ENCODE assay signal across 9 cellular contexts in the genomic region with DNA sequence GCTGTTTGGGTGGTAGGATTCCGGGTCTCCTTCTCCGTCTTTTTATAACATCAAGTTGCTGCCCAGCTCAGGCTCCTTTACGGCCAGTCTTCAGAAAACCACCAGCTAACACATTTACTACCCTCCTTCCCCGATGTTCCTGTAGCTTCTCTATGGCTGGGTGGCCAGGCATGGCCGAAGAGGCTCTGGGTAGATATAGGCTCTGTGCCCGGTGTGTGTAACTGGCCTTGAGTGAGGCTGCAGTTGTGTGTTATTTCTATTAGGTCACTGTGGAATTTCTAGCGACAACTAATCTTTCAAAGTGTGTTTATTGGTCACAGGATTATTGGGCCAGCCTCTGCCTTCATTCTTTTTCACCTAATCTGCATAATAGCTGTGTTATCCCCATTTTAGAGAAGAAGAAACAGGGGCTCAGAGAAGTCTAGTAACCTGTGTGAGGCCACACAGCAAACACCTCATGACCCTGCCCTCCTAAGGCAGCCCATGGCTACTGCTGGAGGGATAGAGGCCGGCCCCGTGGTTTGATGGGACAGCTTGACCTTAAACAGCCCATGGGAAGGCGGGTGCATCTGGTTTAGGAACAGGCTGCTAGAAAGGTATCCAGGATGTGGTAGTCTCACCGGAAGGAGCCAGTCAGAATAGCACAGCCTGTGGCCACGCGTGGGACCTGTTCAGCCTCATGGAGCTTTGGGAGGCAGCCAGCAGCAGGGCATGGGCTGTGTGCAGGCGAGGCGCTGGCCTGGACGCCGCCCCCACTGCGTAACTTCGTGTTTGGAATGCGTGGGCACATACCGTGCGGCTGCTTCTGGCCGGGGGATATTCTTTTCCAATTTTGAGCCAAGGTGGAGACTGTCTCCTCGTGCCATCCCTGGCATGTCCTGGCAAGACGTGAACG. TPM values are rescaled to one million over a fixed set of nuclear protein-coding genes. Genes with fewer than 3 reads are reported as not detected.
DNase-seq lines count a peak whose midpoint lies in the region; ATAC-seq, FAIRE-seq and TF ChIP-seq lines count a peak whose summit lies in the region.
"Had no signal": no experiment of that assay in that cellular context is flagged by ENCODE, and none has a peak within 500 bp of the region (broad histone marks: within the 10 kb centered on the region; RNA-seq: fewer than 3 reads in every experiment).

No MANE protein-coding gene starts in this region.

- H3K27me3 Mint-ChIP-seq in T-cell (peaks cover 3 to 8% of the 10 kb centered on the region in 2 donors), osteocyte (ENCODE audit: unreplicated experiment) (no peaks in the 10 kb centered on the region)

- H3K4me1 ChIP-seq in breast epithelium: peaks cover 10 to 13% of the 10 kb centered on the region in 2 donors

- H3K9me3 Mint-ChIP-seq in T-cell (no peaks in the 10 kb centered on the region), osteocyte (ENCODE audit: unreplicated experiment) (peaks cover 4% of the 10 kb centered on the region)

- ATAC-seq in T-cell (replicated peaks in 1 of 4): peak; percentile 65 to 83 (median 76)

- no peak overlapping the region for H3K27ac Mint-ChIP-seq in T-cell
- peak overlapping the region; percentile 95 for H3K27ac Mint-ChIP-seq in osteocyte (ENCODE audit: unreplicated experiment)

- H3K4me1 Mint-ChIP-seq in T-cell: peaks cover 11 to 32% (median 17%) of the 10 kb centered on the region in 3 donors
- peaks cover 90% of the 10 kb centered on the region for H3K4me1 Mint-ChIP-seq in osteocyte (ENCODE audit: unreplicated experiment)

- POLR2A ChIA-PET in T-cell (lab: Charles Lee): interaction anchor here in 1 of 2 donors (0.7 kb wide), 1 partner anchor 1681 kb away, joined by 3 read pairs; no protein-coding TSS in a partner anchor

- H3K27me3 ChIP-seq in breast epithelium (no peaks in the 10 kb centered on the region), WERI-Rb-1 (ENCODE audit: insufficient read depth, low read depth, severe bottlenecking) (no peaks in the 10 kb centered on the region)

- no peak for FAIRE-seq in HTR-8/SVneo (lab: Jason Lieb, UNC)

- peak; percentile 53 for DNase-seq in Ammon's horn (ENCODE audit: low spot score)
- DNase-seq in T-cell: peak in 8 of 34 experiments; percentile 6 to 26 (median 10)
- peak in 1 of 2 donors; percentile 92 for DNase-seq in breast epithelium (ENCODE audit: low spot score in 2 of 2)
- no peak for DNase-seq in osteocyte (ENCODE audit: extremely low spot score, unreplicated experiment)
- DNase-seq in glomerular visceral epithelial cell (ENCODE audit: extremely low spot score): no peak
- no peak for DNase-seq in WERI-Rb-1
- DNase-seq in HTR-8/SVneo (ENCODE audit: insufficient read length, low spot score): no peak
- DNase-seq in NK-92 treated with Interleukin-12 subunit alpha and Interleukin-12 subunit beta, amount 100 ng/mL, for 24 hours (lab: John Stamatoyannopoulos, UW): no peak

- H3K27ac ChIP-seq in breast epithelium: peak overlapping the region; percentile 81 to 88
- H3K27ac ChIP-seq in WERI-Rb-1: no peak overlapping the region

- H3K36me3 ChIP-seq in breast epithelium: no peaks in the 10 kb centered on the region
- H3K36me3 ChIP-seq in WERI-Rb-1: no peaks in the 10 kb centered on the region

- TF ChIP-seq POLR2A in breast epithelium (IDR thresholded peaks at IDR 0.05): no peak

- TF ChIP-seq CTCF in breast epithelium (IDR thresholded peaks at IDR 0.05) (no peak), osteocyte (IDR thresholded peaks at IDR 0.05) (no peak), WERI-Rb-1 (IDR thresholded peaks at IDR 0.05; ENCODE audit: low read depth, low read length) (no peak)

- H3K4me3 Mint-ChIP-seq in T-cell: no peak overlapping the region
- no peak overlapping the region for H3K4me3 Mint-ChIP-seq in osteocyte (ENCODE audit: unreplicated experiment)

- H3K4me3 ChIP-seq in breast epithelium (peak overlapping the region in 1 of 3 donors; percentile 22), WERI-Rb-1 (ENCODE audit: low read depth, low read length) (no peak overlapping the region)

- intact Hi-C loops in breast epithelium (cut with DNase I; ENCODE audit: low total_unique reads): no loop called here

- no peaks in the 10 kb centered on the region for H3K9me3 ChIP-seq in breast epithelium
- no peaks in the 10 kb centered on the region for H3K9me3 ChIP-seq in WERI-Rb-1 (ENCODE audit: severe bottlenecking)

- H3K36me3 Mint-ChIP-seq in T-cell (no peaks in the 10 kb centered on the region), osteocyte (ENCODE audit: unreplicated experiment) (peaks cover 36% of the 10 kb centered on the region)

- CTCF ChIA-PET in T-cell (lab: Charles Lee): interaction anchor here in 1 of 2 donors (1.0 kb wide), 1 partner anchor 75 kb away, joined by 3 read pairs; no protein-coding TSS in a partner anchor

RNA-seq across cellular contexts. Expression of gene HTRA1, which starts 29.7 kb away (rescaled TPM):
- total RNA-seq in T-cell (under 1 TPM in 3 of 5 donors, not detected in 2; 0.51 to 0.56 (median 0.55) TPM), breast epithelium (100 to 1,000 TPM; 116 to 347 (median 152) TPM), osteocyte (1,546 and 1,638 TPM in 2 replicates)

RNA-seq across cellular contexts. Expression of gene ARMS2, which starts 36.6 kb away (rescaled TPM):
- not detected for total RNA-seq in T-cell
- total RNA-seq in breast epithelium: not detected
- total RNA-seq in osteocyte: not detected in 2 replicates
- total RNA-seq: mononuclear cell had no signal

Comparison
In these comparisons a context has a peak if more than half of its experiments do, and no peak if none do; other contexts are left out.
1. RNA of gene HTRA1, which starts 29.7 kb away (total RNA-seq): 1,546 to 1,638 TPM in osteocyte and 116 to 347 TPM in breast epithelium; 0.51 to 0.56 TPM in T-cell; every median in the first group is over 10 times any median in the second.